Comparison of ENCODE assay signal across 1 cellular context in genomic region chr5:39730011-39730410, GRCh38.
TF ChIP-seq lines count a peak whose summit lies in the region.

No MANE protein-coding gene starts in this region.

TF ChIP-seq in HepG2, 621 proteins besides CTCF, POLR2A, EP300 and RAD21 (continued from another document):
- TF ChIP-seq AHR (CRISPR knock-in tag; IDR thresholded peaks at IDR 0.05) (no peak), ZNF724P (CRISPR knock-in tag; IDR thresholded peaks at IDR 0.05; ENCODE audit: borderline replicate concordance) (no peak), ZNF720 (CRISPR knock-in tag; IDR thresholded peaks at IDR 0.05) (no peak), E2F2 (CRISPR knock-in tag; IDR thresholded peaks at IDR 0.05; ENCODE audit: borderline replicate concordance) (no peak), E2F5 (CRISPR knock-in tag; conservative IDR thresholded peaks at IDR 0.05) (no peak), ZNF775 (CRISPR knock-in tag; IDR thresholded peaks at IDR 0.05; ENCODE audit: borderline replicate concordance) (no peak), ZFP1 (CRISPR knock-in tag; IDR thresholded peaks at IDR 0.05) (no peak), ZNF225 (CRISPR knock-in tag; IDR thresholded peaks at IDR 0.05) (no peak), ZSCAN29 (CRISPR knock-in tag; conservative IDR thresholded peaks at IDR 0.05) (no peak), CENPX (CRISPR knock-in tag; IDR thresholded peaks at IDR 0.05) (no peak)
- TF ChIP-seq, protein P1, sequence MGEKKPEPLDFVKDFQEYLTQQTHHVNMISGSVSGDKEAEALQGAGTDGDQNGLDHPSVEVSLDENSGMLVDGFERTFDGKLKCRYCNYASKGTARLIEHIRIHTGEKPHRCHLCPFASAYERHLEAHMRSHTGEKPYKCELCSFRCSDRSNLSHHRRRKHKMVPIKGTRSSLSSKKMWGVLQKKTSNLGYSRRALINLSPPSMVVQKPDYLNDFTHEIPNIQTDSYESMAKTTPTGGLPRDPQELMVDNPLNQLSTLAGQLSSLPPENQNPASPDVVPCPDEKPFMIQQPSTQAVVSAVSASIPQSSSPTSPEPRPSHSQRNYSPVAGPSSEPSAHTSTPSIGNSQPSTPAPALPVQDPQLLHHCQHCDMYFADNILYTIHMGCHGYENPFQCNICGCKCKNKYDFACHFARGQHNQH (CRISPR knock-in tag; IDR thresholded peaks at IDR 0.05), result no peak
